ENCODE assay signal across 14 cellular contexts in genomic region chr6:2917801-2918495, GRCh38. TPM values are rescaled to one million over a fixed set of nuclear protein-coding genes. Genes with fewer than 3 reads are reported as not detected.
A peak's percentile ranks its signal among the peaks of the same experiment; 100 is the strongest.
DNase-seq lines count a peak whose midpoint lies in the region; ATAC-seq, FAIRE-seq and TF ChIP-seq lines count a peak whose summit lies in the region.
"Had no signal": no experiment of that assay in that cellular context is flagged by ENCODE, and none has a peak within 500 bp of the region (broad histone marks: within the 10 kb centered on the region; RNA-seq: fewer than 3 reads in every experiment).

No MANE protein-coding gene starts in this region.

- peak overlapping the region; percentile 12 for H2BK15ac ChIP-seq in neuronal stem cell (ENCODE audit: low read length)

- H3K4me2 ChIP-seq in K562 (ENCODE audit: insufficient read depth, low read length): no peak overlapping the region
- no peak overlapping the region for H3K4me2 ChIP-seq in neuronal stem cell (ENCODE audit: insufficient read depth, low read length, poor library complexity, severe bottlenecking)
- H3K4me2 ChIP-seq: A549 had no signal

- DNase-seq in activated CD8-positive, alpha-beta memory T cell treated with anti-CD3 and anti-CD28 coated beads, Interleukin-2, amount 50 U/mL, for 48 hours: peak; percentile 38
- DNase-seq in activated CD8-positive, alpha-beta memory T cell treated with anti-CD3 and anti-CD28 coated beads for 24 hours: no peak
- DNase-seq in K562 (ENCODE audit: extremely low read depth in 1 of 4, low spot score in 3 of 4) (no peak), islet precursor cell (peak; percentile 30), neuronal stem cell (ENCODE audit: low spot score) (no peak), glutamatergic neuron (no peak)
- DNase-seq: COR-L47, DMS53, H7, NCI-H1436, NCI-H2081 had no signal

- POLR2A ChIA-PET in K562 (lab: Yijun Ruan, JAX): interaction anchor here (0.6 to 2.0 kb wide), 4 partner anchors 12 to 69 kb away, joined by 3 to 6 read pairs (median 4); partner anchors contain the start of gene SERPINB9

- H2BK120ac ChIP-seq in neuronal stem cell (ENCODE audit: low read depth, low read length): no peak overlapping the region

- no peak overlapping the region for H4K8ac ChIP-seq in neuronal stem cell (ENCODE audit: low read depth, low read length)

- H3K36me3 Mint-ChIP-seq in glutamatergic neuron (ENCODE audit: unreplicated experiment): no peaks in the 10 kb centered on the region

- no peak overlapping the region for H2AK5ac ChIP-seq in neuronal stem cell (ENCODE audit: low read depth, low read length)

- no peaks in the 10 kb centered on the region for H3K9me1 ChIP-seq in K562 (ENCODE audit: control insufficient read depth, insufficient read depth, low read length)

- no peak overlapping the region for H4K91ac ChIP-seq in neuronal stem cell (ENCODE audit: low read depth, low read length, poor library complexity)

- peaks cover 2% of the 10 kb centered on the region for H3K9me3 Mint-ChIP-seq in glutamatergic neuron (ENCODE audit: unreplicated experiment)

- H2BK5ac ChIP-seq in neuronal stem cell (ENCODE audit: low read length): no peak overlapping the region

- TF ChIP-seq CTCF in K562 (IDR thresholded peaks at IDR 0.05 in 2 of 3, conservative IDR thresholded peaks at IDR 0.05 in 1 of 3; ENCODE audit: insufficient read depth in 2 of 3, low read depth in 1 of 3, low read length in 3 of 3): no peak
- no peak for TF ChIP-seq CTCF in glutamatergic neuron (IDR thresholded peaks at IDR 0.05; ENCODE audit: partially characterized antibody, unreplicated experiment)

- ATAC-seq in K562: no peak
- no peak for ATAC-seq in HG02759 (IDR thresholded peaks at IDR 0.05; ENCODE audit: unreplicated experiment)

- CTCF ChIA-PET in K562 (lab: Yijun Ruan, JAX; ENCODE audit: low intra/inter-chr PET ratio): no interaction called here

- H3K27ac ChIP-seq in K562 (ENCODE audit: extremely low read depth, low read depth, low read length) (no peak overlapping the region), neuronal stem cell (replicated peaks; ENCODE audit: low read length) (no peak overlapping the region)
- H3K27ac ChIP-seq: A549 had no signal

- no peak overlapping the region for H3K9ac ChIP-seq in K562 (ENCODE audit: insufficient read depth in 1 of 2, low read depth in 2 of 2, low read length in 2 of 2)
- H3K9ac ChIP-seq in neuronal stem cell (ENCODE audit: low read depth, low read length, poor library complexity): no peak overlapping the region

- in situ Hi-C loops in K562 (cut with MboI): no loop called here

- no peak for TF ChIP-seq EP300 in K562 (IDR thresholded peaks at IDR 0.05; ENCODE audit: low read length)

- H3K4me1 Mint-ChIP-seq in glutamatergic neuron (ENCODE audit: low read depth, unreplicated experiment): peaks cover 24% of the 10 kb centered on the region

- H3K4ac ChIP-seq in neuronal stem cell (ENCODE audit: low read length): no peak overlapping the region

- BruUV-seq in K562 (replicated peaks; lab: Mats Ljungman, UMichigan): no TSS peak

- peaks cover 13 to 14% of the 10 kb centered on the region in 2 experiments; a peak in 3 of 5 replicates for H3K4me1 ChIP-seq in K562 (replicated peaks in 1 of 2; ENCODE audit: control insufficient read depth in 2 of 2, insufficient read depth in 2 of 2, low read length in 2 of 2)
- peaks cover 3 to 4% of the 10 kb centered on the region in 2 donors for H3K4me1 ChIP-seq in neuronal stem cell (ENCODE audit: control insufficient read depth in 2 of 2, insufficient read depth in 1 of 2, low read depth in 1 of 2, low read length in 2 of 2)
- H3K4me1 ChIP-seq: A549 had no signal

- intact Hi-C loops in K562 (cut with micrococcal nuclease): loop anchor here (2.0 kb wide), 1 partner anchor 71 kb away; no protein-coding TSS in a partner anchor

- no peaks in the 10 kb centered on the region for H4K20me1 ChIP-seq in K562 (replicated peaks; ENCODE audit: control insufficient read depth, insufficient read depth, low read length)

- TF ChIP-seq POLR2A in K562 (conservative IDR thresholded peaks at IDR 0.05): no peak

- H3K14ac ChIP-seq in neuronal stem cell (ENCODE audit: low read length): no peak overlapping the region

- no peak overlapping the region for H3K23ac ChIP-seq in neuronal stem cell (ENCODE audit: low read depth, low read length, poor library complexity)

- no peak overlapping the region for H2BK12ac ChIP-seq in neuronal stem cell (ENCODE audit: low read length)

- no peak for TF ChIP-seq RAD21 in K562 (CRISPR knock-in tag; conservative IDR thresholded peaks at IDR 0.05 in 1 of 2, IDR thresholded peaks at IDR 0.05 in 1 of 2)

- no peaks in the 10 kb centered on the region for H3K79me1 ChIP-seq in neuronal stem cell (ENCODE audit: low read depth, low read length)

- no peak overlapping the region for H3K18ac ChIP-seq in neuronal stem cell (ENCODE audit: low read length)

- no peak overlapping the region for H3K4me3 Mint-ChIP-seq in glutamatergic neuron (ENCODE audit: unreplicated experiment)

- no peaks in the 10 kb centered on the region for H3K79me2 ChIP-seq in K562 (ENCODE audit: control insufficient read depth, insufficient read depth, low read length)

- H3K9me3 ChIP-seq in K562 (replicated peaks; ENCODE audit: control insufficient read depth, insufficient read depth, low read depth, low read length): no peaks in the 10 kb centered on the region
- no peaks in the 10 kb centered on the region for H3K9me3 ChIP-seq in neuronal stem cell (replicated peaks in 1 of 2; ENCODE audit: control insufficient read depth in 2 of 2, insufficient read depth in 1 of 2, low read depth in 1 of 2, low read length in 2 of 2)
- H3K9me3 ChIP-seq: A549 had no signal

- no peaks in the 10 kb centered on the region for H3K36me3 ChIP-seq in K562 (ENCODE audit: control insufficient read depth, insufficient read depth, low read length)
- no peaks in the 10 kb centered on the region for H3K36me3 ChIP-seq in neuronal stem cell (replicated peaks in 1 of 2; ENCODE audit: control insufficient read depth in 2 of 2, insufficient read depth in 2 of 2, low read length in 2 of 2)

- WGBS in K562 (ENCODE audit: insufficient coverage, low coverage, missing lambda C conversion rate): 59% methylated on average over 14 of the region's 14 CpGs
- no CpG with 5 or more reads among the region's 14 CpGs for WGBS in neuronal stem cell (ENCODE audit: extremely low coverage in 2 of 2, insufficient read length in 2 of 2, insufficient replicate concordance in 1 of 2), 2 donors

- no peak overlapping the region for H3K27ac Mint-ChIP-seq in glutamatergic neuron (ENCODE audit: unreplicated experiment)

- H3K27me3 Mint-ChIP-seq in glutamatergic neuron (ENCODE audit: unreplicated experiment): peaks cover 4% of the 10 kb centered on the region

- no peaks in the 10 kb centered on the region for H3K27me3 ChIP-seq in K562 (ENCODE audit: control insufficient read depth in 2 of 2, insufficient read depth in 2 of 2, low read length in 2 of 2)
- H3K27me3 ChIP-seq in neuronal stem cell (ENCODE audit: control insufficient read depth in 3 of 3, insufficient read depth in 3 of 3, low read depth in 1 of 3, low read length in 3 of 3): peaks cover 0 to 11% (median 0%) of the 10 kb centered on the region in 3 experiments

- no peak overlapping the region for H2AFZ ChIP-seq in K562 (ENCODE audit: low read depth, low read length)
- H2AFZ ChIP-seq in neuronal stem cell (ENCODE audit: low read length): no peak overlapping the region

- no peak for FAIRE-seq in K562 (lab: Jason Lieb, UNC)
- FAIRE-seq: A549 had no signal

- H3K4me3 ChIP-seq in K562 (no peak overlapping the region), neuronal stem cell (ENCODE audit: low read length in 2 of 2) (no peak overlapping the region)
- H3K4me3 ChIP-seq: A549 had no signal

RNA-seq across cellular contexts. Expression of gene SERPINB9, which starts 14.8 kb away (rescaled TPM):
- total RNA-seq in K562 (2011; cell fraction: chromatin; rRNA removed; ENCODE audit: low replicate concordance): 38.5 and 40.9 TPM in 2 replicates
- 25.5 and 30.9 TPM in 2 replicates for total RNA-seq in K562 (2011; cell fraction: nucleolus; rRNA removed)
- total RNA-seq in K562 (2011; cell fraction: nucleoplasm; rRNA removed): 39.8 and 60.8 TPM in 2 replicates
- total RNA-seq in K562 (2014; rRNA removed) (18.8 and 18.9 TPM in 2 replicates), K562 (2014; rRNA removed; fragmentation: Illumina TruSeq; extraction: Trizol) (30.7 and 37.5 TPM in 2 replicates), K562 (2015; rRNA removed; fragmentation: Illumina TruSeq; extraction: Trizol) (18.4 and 21.5 TPM in 2 replicates), K562 (2021) (31.7 and 37.0 TPM in 2 replicates), glutamatergic neuron (ENCODE audit: unreplicated experiment) (23.8 TPM)
- polyA plus RNA-seq in K562 (2011; rRNA removed) (72.3 and 136 TPM in 2 replicates), K562 (2014; fragmentation: Illumina TruSeq; extraction: Trizol) (34.6 and 40.3 TPM in 2 replicates), K562 (2014; fragmentation: Nextera tagmentation; extraction: Ambion mirVana) (10 to 100 TPM; 12.1 to 20.0 TPM), K562 (2014; rRNA removed) (26.6 and 32.2 TPM in 2 replicates)
- 68.2 and 93.0 TPM in 2 replicates for polyA plus RNA-seq in K562 (2011; cell fraction: cytosol; rRNA removed)
- polyA plus RNA-seq in K562 (2011; cell fraction: nucleus; rRNA removed): 24.3 and 46.3 TPM in 2 replicates
- polyA plus RNA-seq in K562 (2012): 21.2 and 35.3 TPM in 2 replicates
- 75.4 and 149 TPM in 2 replicates for polyA minus RNA-seq in K562 (2011; rRNA and poly(A)+ RNA removed)
- polyA minus RNA-seq in K562 (2011; cell fraction: cytosol; rRNA and poly(A)+ RNA removed): 34.9 and 85.8 TPM in 2 replicates
- polyA minus RNA-seq in K562 (2011; cell fraction: nucleus; rRNA and poly(A)+ RNA removed): 14.3 and 16.3 TPM in 2 replicates
- polyA plus RNA-seq in neuronal stem cell (2013, experiment 1 of 2): 0.96 TPM
- 1.1 TPM for polyA plus RNA-seq in neuronal stem cell (2013, experiment 2 of 2)
- total RNA-seq: HT1080 had no signal

RNA-seq across cellular contexts. Expression of gene SERPINB6, which starts 53.4 kb away (rescaled TPM):
- total RNA-seq in K562 (2011; cell fraction: chromatin; rRNA removed; ENCODE audit: low replicate concordance): 141 and 220 TPM in 2 replicates
- total RNA-seq in K562 (2011; cell fraction: nucleolus; rRNA removed): 93.6 and 93.8 TPM in 2 replicates
- 147 and 201 TPM in 2 replicates for total RNA-seq in K562 (2011; cell fraction: nucleoplasm; rRNA removed)
- total RNA-seq in K562 (2014; rRNA removed): 86.6 and 92.4 TPM in 2 replicates
- 111 and 114 TPM in 2 replicates for total RNA-seq in K562 (2014; rRNA removed; fragmentation: Illumina TruSeq; extraction: Trizol)
- total RNA-seq in K562 (2015; rRNA removed; fragmentation: Illumina TruSeq; extraction: Trizol): 100 and 113 TPM in 2 replicates
- 124 and 126 TPM in 2 replicates for total RNA-seq in K562 (2021)
- polyA plus RNA-seq in K562 (2011; rRNA removed): 151 and 210 TPM in 2 replicates
- 171 and 185 TPM in 2 replicates for polyA plus RNA-seq in K562 (2011; cell fraction: cytosol; rRNA removed)
- polyA plus RNA-seq in K562 (2011; cell fraction: nucleus; rRNA removed): 130 and 168 TPM in 2 replicates
- 133 and 231 TPM in 2 replicates for polyA plus RNA-seq in K562 (2012)
- polyA plus RNA-seq in K562 (2014; fragmentation: Illumina TruSeq; extraction: Trizol): 162 and 176 TPM in 2 replicates
- polyA plus RNA-seq in K562 (2014; fragmentation: Nextera tagmentation; extraction: Ambion mirVana): 100 to 1,000 TPM; 143 to 211 TPM
- 145 and 159 TPM in 2 replicates for polyA plus RNA-seq in K562 (2014; rRNA removed)
- polyA minus RNA-seq in K562 (2011; rRNA and poly(A)+ RNA removed): 135 and 183 TPM in 2 replicates
- 64.3 and 74.2 TPM in 2 replicates for polyA minus RNA-seq in K562 (2011; cell fraction: cytosol; rRNA and poly(A)+ RNA removed)
- polyA minus RNA-seq in K562 (2011; cell fraction: nucleus; rRNA and poly(A)+ RNA removed): 60.0 and 62.5 TPM in 2 replicates
- 8.4 TPM for polyA plus RNA-seq in neuronal stem cell (2013, experiment 1 of 2)
- polyA plus RNA-seq in neuronal stem cell (2013, experiment 2 of 2): 9.3 TPM
- total RNA-seq in glutamatergic neuron (ENCODE audit: unreplicated experiment): 14.0 TPM

Comparison
In these comparisons a context has a peak if more than half of its experiments do, and no peak if none do; other contexts are left out.
1. DNase-seq: peak in activated CD8-positive, alpha-beta memory T cell treated with anti-CD3 and anti-CD28 coated beads, Interleukin-2, amount 50 U/mL, for 48 hours (single experiment) and islet precursor cell (single experiment); none in activated CD8-positive, alpha-beta memory T cell treated with anti-CD3 and anti-CD28 coated beads for 24 hours (single experiment), K562 (0 of 4), neuronal stem cell (single experiment) and glutamatergic neuron (single experiment).